Comparison of ENCODE assay signal across 8 cellular contexts in genomic region chr3:126355777-126356372, GRCh38. TPM values are rescaled to one million over a fixed set of nuclear protein-coding genes. Genes with fewer than 3 reads are reported as not detected.
DNase-seq lines count a peak whose midpoint lies in the region; ATAC-seq, FAIRE-seq and TF ChIP-seq lines count a peak whose summit lies in the region.

No MANE protein-coding gene starts in this region.

- TF ChIP-seq POLR2A in vagina (IDR thresholded peaks at IDR 0.05): peak in 1 of 2 donors; percentile 54

- ATAC-seq in activated CD8-positive, alpha-beta T cell treated with anti-CD3 and anti-CD28 coated beads for 36 hours: no peak
- ATAC-seq in naive B cell (ENCODE audit: low read depth in 2 of 2) (no peak), HG03045 (IDR thresholded peaks at IDR 0.05; ENCODE audit: unreplicated experiment) (no peak)

- H3K4me1 ChIP-seq in vagina: peaks cover 28% of the 10 kb centered on the region

- peaks cover 39% of the 10 kb centered on the region for H3K27me3 Mint-ChIP-seq in activated CD8-positive, alpha-beta T cell treated with anti-CD3 and anti-CD28 coated beads for 36 hours
- peaks cover 30 to 58% (median 45%) of the 10 kb centered on the region in 3 donors for H3K27me3 Mint-ChIP-seq in naive B cell

- H3K27me3 ChIP-seq in vagina: no peaks in the 10 kb centered on the region

- peaks cover 0 to 7% of the 10 kb centered on the region in 2 donors for H3K36me3 ChIP-seq in vagina

- intact Hi-C loops in activated CD8-positive, alpha-beta T cell treated with anti-CD3 and anti-CD28 coated beads for 36 hours (cut with micrococcal nuclease): no loop called here
- intact Hi-C loops in vagina (cut with DNase I): loop anchor here (10.0 kb wide), 2 partner anchors 91 to 119 kb away; partner anchors contain the start of gene ZXDC

- H3K27ac ChIP-seq in C4-2B: peak overlapping the region; percentile 92
- H3K27ac ChIP-seq in vagina: peak overlapping the region; percentile 87

- POLR2A ChIA-PET in activated CD8-positive, alpha-beta T cell treated with anti-CD3 and anti-CD28 coated beads for 36 hours (lab: Charles Lee): no interaction called here

- CTCF ChIA-PET in activated CD8-positive, alpha-beta T cell treated with anti-CD3 and anti-CD28 coated beads for 36 hours (lab: Charles Lee): no interaction called here

- TF ChIP-seq CTCF in C4-2B (conservative IDR thresholded peaks at IDR 0.05) (no peak), vagina (IDR thresholded peaks at IDR 0.05) (no peak)
- TF ChIP-seq CTCF in activated CD8-positive, alpha-beta T cell treated with anti-CD3 and anti-CD28 coated beads for 36 hours (IDR thresholded peaks at IDR 0.05): no peak

- no peaks in the 10 kb centered on the region for H3K9me3 ChIP-seq in vagina

- H3K4me1 Mint-ChIP-seq in activated CD8-positive, alpha-beta T cell treated with anti-CD3 and anti-CD28 coated beads for 36 hours (ENCODE audit: low read depth): peaks cover 6% of the 10 kb centered on the region
- H3K4me1 Mint-ChIP-seq in naive B cell: peaks cover 14 to 22% (median 19%) of the 10 kb centered on the region in 3 donors

- H3K36me3 Mint-ChIP-seq in activated CD8-positive, alpha-beta T cell treated with anti-CD3 and anti-CD28 coated beads for 36 hours (ENCODE audit: low read depth): no peaks in the 10 kb centered on the region
- no peaks in the 10 kb centered on the region for H3K36me3 Mint-ChIP-seq in naive B cell

- FAIRE-seq in HTR-8/SVneo (lab: Jason Lieb, UNC): peak; percentile 54

- DNase-seq in HTR-8/SVneo (ENCODE audit: insufficient read length, low spot score) (peak; percentile 61), fibroblast of the conjunctiva (ENCODE audit: low read depth) (peak; percentile 89), naive B cell (peak; percentile 13), vagina (ENCODE audit: extremely low spot score in 2 of 2) (peak in 1 of 2 donors; percentile 98)
- peak; percentile 13 for DNase-seq in activated CD8-positive, alpha-beta T cell treated with anti-CD3 and anti-CD28 coated beads for 36 hours
- no peak for DNase-seq in stimulated activated CD4-positive, alpha-beta T cell treated with anti-CD3 and anti-CD28 coated beads, Interleukin-4, amount 100 ng/mL, for 4 hours

- H3K27ac Mint-ChIP-seq in activated CD8-positive, alpha-beta T cell treated with anti-CD3 and anti-CD28 coated beads for 36 hours: no peak overlapping the region
- H3K27ac Mint-ChIP-seq in naive B cell: peak overlapping the region in 2 of 6 donors; percentile 69 to 75

- peak overlapping the region; percentile 64 to 98 for H3K4me3 ChIP-seq in vagina

- H3K9me3 Mint-ChIP-seq in activated CD8-positive, alpha-beta T cell treated with anti-CD3 and anti-CD28 coated beads for 36 hours: no peaks in the 10 kb centered on the region
- no peaks in the 10 kb centered on the region for H3K9me3 Mint-ChIP-seq in naive B cell

- H3K4me3 Mint-ChIP-seq in activated CD8-positive, alpha-beta T cell treated with anti-CD3 and anti-CD28 coated beads for 36 hours: peak overlapping the region; percentile 73
- H3K4me3 Mint-ChIP-seq in naive B cell: peak overlapping the region; percentile 88 to 96 (median 94)

RNA-seq across cellular contexts. Expression of gene KLF15, which starts 1.3 kb away (rescaled TPM):
- under 1 TPM in 1 of 2 experiments, not detected in 1; 0.11 TPM for total RNA-seq in activated CD8-positive, alpha-beta T cell treated with anti-CD3 and anti-CD28 coated beads for 36 hours
- under 1 TPM in 2 of 6 donors, not detected in 4; 0.09 to 0.24 TPM for polyA plus RNA-seq in naive B cell (ENCODE audit: low read depth in 6 of 6)
- total RNA-seq in vagina: 25.3 TPM

RNA-seq across cellular contexts. Expression of gene CFAP100, which starts 38.8 kb away (rescaled TPM):
- not detected for total RNA-seq in activated CD8-positive, alpha-beta T cell treated with anti-CD3 and anti-CD28 coated beads for 36 hours
- not detected for polyA plus RNA-seq in naive B cell (ENCODE audit: low read depth in 6 of 6)
- not detected for total RNA-seq in vagina

Comparison
In these comparisons a context has a peak if more than half of its experiments do, and no peak if none do; other contexts are left out.
1. DNase-seq: peak in HTR-8/SVneo (single experiment), activated CD8-positive, alpha-beta T cell treated with anti-CD3 and anti-CD28 coated beads for 36 hours (single experiment), fibroblast of the conjunctiva (single experiment) and naive B cell (single experiment); none in stimulated activated CD4-positive, alpha-beta T cell treated with anti-CD3 and anti-CD28 coated beads, Interleukin-4, amount 100 ng/mL, for 4 hours (0 of 2).
2. RNA of gene KLF15, which starts 1.3 kb away (total RNA-seq): 25.3 TPM in vagina (single experiment); 0.11 TPM in activated CD8-positive, alpha-beta T cell treated with anti-CD3 and anti-CD28 coated beads for 36 hours; every median in the first group is over 10 times any median in the second.